Comparison of ENCODE assay signal across 19 cellular contexts in genomic region chr4:154593868-154594267, GRCh38. TPM values are rescaled to one million over a fixed set of nuclear protein-coding genes. Genes with fewer than 3 reads are reported as not detected.
DNase-seq lines count a peak whose midpoint lies in the region; ATAC-seq and TF ChIP-seq lines count a peak whose summit lies in the region.
"Had no signal": no experiment of that assay in that cellular context is flagged by ENCODE, and none has a peak within 500 bp of the region (broad histone marks: within the 10 kb centered on the region; RNA-seq: fewer than 3 reads in every experiment).

No MANE protein-coding gene starts in this region.

- H3K9me3 ChIP-seq in mucosa of descending colon = no peaks in the 10 kb centered on the region
- H3K9me3 ChIP-seq: BE2C, SK-N-SH had no signal

- H3K27ac ChIP-seq in angular gyrus (ENCODE audit: low read depth, low read length) = peak overlapping the region; percentile 70
- H3K27ac ChIP-seq: KMS-11 had no signal

- intact Hi-C loops in mucosa of descending colon (cut with DNase I, micrococcal nuclease) = no loop called here

- DNase-seq in hippocampal formation (lab: John Stamatoyannopoulos, UW) (peak; percentile 33 to 53), occipital lobe (lab: John Stamatoyannopoulos, UW) (peak; percentile 1), mucosa of descending colon (no peak)
- DNase-seq: BE2C; Calu3; CD4-positive, alpha-beta T cell; DMS79; H9; NCI-H1092; NCI-H2227 treated with DMSO at 0.1 percent for 48 hours; NCI-H524 treated with DMSO at 0.1 percent for 48 hours; Right ventricle myocardium superior; SK-N-SH had no signal

- TF ChIP-seq CTCF in mucosa of descending colon (IDR thresholded peaks at IDR 0.05) = no peak

- no peaks in the 10 kb centered on the region for H3K36me3 ChIP-seq in mucosa of descending colon (ENCODE audit: low read depth)
- H3K36me3 ChIP-seq: BE2C had no signal

- H3K4me1 ChIP-seq in mucosa of descending colon (ENCODE audit: low read depth) = peaks cover 9% of the 10 kb centered on the region
- H3K4me1 ChIP-seq: BE2C had no signal

- no peak overlapping the region for H3K4me3 ChIP-seq in mucosa of descending colon

- ATAC-seq in mucosa of descending colon (no peak), GM21447 (IDR thresholded peaks at IDR 0.05; ENCODE audit: unreplicated experiment) (no peak), HG03095 (IDR thresholded peaks at IDR 0.05; ENCODE audit: unreplicated experiment) (no peak), HG02938 (IDR thresholded peaks at IDR 0.05; ENCODE audit: unreplicated experiment) (no peak)

RNA-seq across cellular contexts. Expression of gene FGA, which starts 3.3 kb away (rescaled TPM):
- total RNA-seq in occipital lobe = 2.8 TPM
- under 1 TPM in 1 of 3 donors, not detected in 2; 0.84 TPM for total RNA-seq in mucosa of descending colon
- total RNA-seq: Calu3; CD4-positive, alpha-beta T cell; H9; MCF 10A had no signal

RNA-seq across cellular contexts. Expression of gene FGG, which starts 18.6 kb away (rescaled TPM):
- total RNA-seq in occipital lobe (3.1 TPM), mucosa of descending colon (under 1 TPM in 1 of 3 donors, not detected in 2; 0.69 TPM)
- total RNA-seq: CD4-positive, alpha-beta T cell; H9; Right ventricle myocardium superior had no signal

RNA-seq across cellular contexts. Expression of gene FGB, which starts 31.1 kb away (rescaled TPM):
- total RNA-seq in occipital lobe = 2.8 TPM
- total RNA-seq in mucosa of descending colon = 1 to 10 TPM in 1 of 3 donors, under 1 TPM in 1, not detected in 1; 0.63 to 1.0 TPM
- total RNA-seq: CD4-positive, alpha-beta T cell; H9; MCF 10A had no signal

RNA-seq across cellular contexts. Expression of gene PLRG1, which starts 43.7 kb away (rescaled TPM):
- 81.1 TPM for total RNA-seq in occipital lobe
- total RNA-seq in mucosa of descending colon = 10 to 100 TPM; 58.1 to 69.4 (median 63.1) TPM

Comparison
In these comparisons a context has a peak if more than half of its experiments do, and no peak if none do; other contexts are left out.
1. DNase-seq: peak in hippocampal formation (2 of 2) and occipital lobe (single experiment); none in mucosa of descending colon (0 of 3).